In the genomic region with DNA sequence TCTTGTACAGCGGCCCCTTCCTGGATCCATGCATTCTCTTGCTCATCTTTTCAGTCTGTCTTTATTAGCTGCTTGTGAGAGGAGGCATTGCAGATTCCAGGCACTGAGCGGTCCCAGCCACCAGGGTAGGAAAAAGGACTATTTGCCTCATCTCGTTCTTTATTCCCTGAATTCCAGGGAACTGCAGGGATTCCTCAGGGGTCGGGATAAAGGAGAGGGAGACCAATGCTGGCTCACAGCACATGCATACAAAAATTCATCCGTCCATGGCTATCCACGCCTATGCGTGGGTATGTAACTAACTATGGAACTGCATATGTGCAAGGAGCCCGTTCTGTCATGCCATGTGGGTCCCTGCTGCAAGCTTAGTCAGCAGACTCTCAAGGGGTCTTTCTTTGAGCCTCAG, we compare ENCODE assay signal across 10 cellular contexts. TPM values are rescaled to one million over a fixed set of nuclear protein-coding genes. Genes with fewer than 3 reads are reported as not detected.
DNase-seq lines count a peak whose midpoint lies in the region; ATAC-seq and TF ChIP-seq lines count a peak whose summit lies in the region.
"Had no signal": no experiment of that assay in that cellular context is flagged by ENCODE, and none has a peak within 500 bp of the region (broad histone marks: within the 10 kb centered on the region; RNA-seq: fewer than 3 reads in every experiment).

No MANE protein-coding gene starts in this region.

- no peaks in the 10 kb centered on the region for H3K4me1 Mint-ChIP-seq in activated T-helper 17 cell treated with anti-CD3 and anti-CD28 coated beads, Interleukin-2, amount 50 U/mL, for 72 hours

- H3K4me3 ChIP-seq in cardiac muscle cell (peak overlapping the region; percentile 60), heart right ventricle (no peak overlapping the region)
- H3K4me3 ChIP-seq: mucosa of descending colon had no signal

- H3K27me3 Mint-ChIP-seq in activated T-helper 17 cell treated with anti-CD3 and anti-CD28 coated beads, Interleukin-2, amount 50 U/mL, for 72 hours, result peaks cover 43% of the 10 kb centered on the region

- WGBS in heart right ventricle, 2 donors, result 22 to 23% methylated on average over 8 of the region's 8 CpGs

- no peaks in the 10 kb centered on the region for H3K36me3 Mint-ChIP-seq in activated T-helper 17 cell treated with anti-CD3 and anti-CD28 coated beads, Interleukin-2, amount 50 U/mL, for 72 hours (ENCODE audit: low read depth)

- intact Hi-C loops in heart right ventricle (cut with DNase I), result no loop called here

- TF ChIP-seq CTCF in cardiac muscle cell (IDR thresholded peaks at IDR 0.05; ENCODE audit: low read depth, low read length) (no peak), heart right ventricle (IDR thresholded peaks at IDR 0.05) (no peak), GM10266 (IDR thresholded peaks at IDR 0.05; ENCODE audit: control insufficient read depth, insufficient read depth, low read depth, missing control alignments) (no peak)

- H3K27me3 ChIP-seq in cardiac muscle cell, result peaks cover 57% of the 10 kb centered on the region
- peaks cover 12 to 93% (median 75%) of the 10 kb centered on the region in 7 donors for H3K27me3 ChIP-seq in heart right ventricle

- DNase-seq in cardiac muscle cell (ENCODE audit: low read depth in 1 of 2, low spot score in 1 of 2) (no peak), heart right ventricle (no peak), iPS-NIHi11 (ENCODE audit: low spot score) (peak; percentile 24), GM10266 (ENCODE audit: extremely low spot score) (no peak), middle frontal gyrus (ENCODE audit: extremely low spot score, low spot score) (no peak), C1 segment of cervical spinal cord (lab: John Stamatoyannopoulos, UW) (no peak)
- DNase-seq: SHP77 treated with DMSO at 0.1 percent for 48 hours had no signal

- H3K9me3 ChIP-seq in cardiac muscle cell (ENCODE audit: low read depth) (no peaks in the 10 kb centered on the region), heart right ventricle (no peaks in the 10 kb centered on the region)
- H3K9me3 ChIP-seq: mucosa of descending colon had no signal

- ATAC-seq in heart right ventricle, result no peak
- no peak for ATAC-seq in activated T-helper 17 cell treated with anti-CD3 and anti-CD28 coated beads, Interleukin-2, amount 50 U/mL, for 72 hours (replicated peaks)
- ATAC-seq: mucosa of descending colon had no signal

- no peak overlapping the region for H3K27ac Mint-ChIP-seq in activated T-helper 17 cell treated with anti-CD3 and anti-CD28 coated beads, Interleukin-2, amount 50 U/mL, for 72 hours

- no peaks in the 10 kb centered on the region for H3K36me3 ChIP-seq in cardiac muscle cell
- no peaks in the 10 kb centered on the region for H3K36me3 ChIP-seq in heart right ventricle

- H3K4me1 ChIP-seq in cardiac muscle cell (ENCODE audit: low read depth) (no peaks in the 10 kb centered on the region), heart right ventricle (peaks cover 0 to 13% (median 9%) of the 10 kb centered on the region in 9 donors)

- no peaks in the 10 kb centered on the region for H3K9me3 Mint-ChIP-seq in activated T-helper 17 cell treated with anti-CD3 and anti-CD28 coated beads, Interleukin-2, amount 50 U/mL, for 72 hours

- no peak overlapping the region for H3K27ac ChIP-seq in cardiac muscle cell
- H3K27ac ChIP-seq in heart right ventricle, result no peak overlapping the region
- peak overlapping the region; percentile 61 for H3K27ac ChIP-seq in temporal lobe (ENCODE audit: low read depth, low read length)

- peak overlapping the region; percentile 61 for H3K4me3 Mint-ChIP-seq in activated T-helper 17 cell treated with anti-CD3 and anti-CD28 coated beads, Interleukin-2, amount 50 U/mL, for 72 hours

RNA-seq across cellular contexts. Expression of a gene that starts 0.9 kb away (rescaled TPM):
- total RNA-seq in cardiac muscle cell (0.32 and 0.42 TPM in 2 replicates), heart right ventricle (under 1 TPM in 1 of 10 donors, not detected in 9; 0.08 TPM), temporal lobe (56.8 TPM)
- polyA plus RNA-seq in cardiac muscle cell (0.04 and 0.22 TPM in 2 replicates), heart right ventricle (not detected)
- not detected for total RNA-seq in activated T-helper 17 cell treated with anti-CD3 and anti-CD28 coated beads, Interleukin-2, amount 50 U/mL, for 72 hours

Comparison
In these comparisons a context has a peak if more than half of its experiments do, and no peak if none do; other contexts are left out.
1. RNA of a gene that starts 0.9 kb away (total RNA-seq): 56.8 TPM in temporal lobe (single experiment); 0.32 to 0.42 TPM in cardiac muscle cell, 0.08 TPM in heart right ventricle and not detected in activated T-helper 17 cell treated with anti-CD3 and anti-CD28 coated beads, Interleukin-2, amount 50 U/mL, for 72 hours; every median in the first group is over 10 times any median in the second.